ENCODE assay signal across 1 cellular context in genomic region chr11:61581030-61581928, GRCh38.
TF ChIP-seq lines count a peak whose summit lies in the region.

A gene with protein sequence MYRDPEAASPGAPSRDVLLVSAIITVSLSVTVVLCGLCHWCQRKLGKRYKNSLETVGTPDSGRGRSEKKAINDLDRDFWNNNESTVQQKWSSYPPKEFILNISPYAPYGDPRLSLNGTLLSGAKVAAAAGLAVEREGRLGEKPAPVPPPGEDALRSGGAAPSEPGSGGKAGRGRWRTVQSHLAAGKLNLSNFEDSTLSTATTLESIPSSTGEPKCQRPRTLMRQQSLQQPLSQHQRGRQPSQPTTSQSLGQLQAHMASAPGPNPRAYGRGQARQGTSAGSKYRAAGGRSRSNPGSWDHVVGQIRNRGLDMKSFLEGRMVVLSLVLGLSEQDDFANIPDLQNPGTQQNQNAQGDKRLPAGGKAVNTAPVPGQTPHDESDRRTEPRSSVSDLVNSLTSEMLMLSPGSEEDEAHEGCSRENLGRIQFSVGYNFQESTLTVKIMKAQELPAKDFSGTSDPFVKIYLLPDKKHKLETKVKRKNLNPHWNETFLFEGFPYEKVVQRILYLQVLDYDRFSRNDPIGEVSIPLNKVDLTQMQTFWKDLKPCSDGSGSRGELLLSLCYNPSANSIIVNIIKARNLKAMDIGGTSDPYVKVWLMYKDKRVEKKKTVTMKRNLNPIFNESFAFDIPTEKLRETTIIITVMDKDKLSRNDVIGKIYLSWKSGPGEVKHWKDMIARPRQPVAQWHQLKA (minus strand): TSS chr11:61581076. CDS start chr11:61580820, 256 bp downstream.

TF ChIP-seq in GM12878, 131 proteins besides CTCF, POLR2A, EP300 and RAD21 (continued from another document):
- TF ChIP-seq E2F8 (IDR thresholded peaks at IDR 0.05; ENCODE audit: low read depth, partially characterized antibody) (no peak), DPF2 (IDR thresholded peaks at IDR 0.05) (peak; percentile 63; the same call in 1 of the 2 replicates), NBN (IDR thresholded peaks at IDR 0.05) (peak; percentile 51; the same call in 1 of the 2 replicates), HSF1 (IDR thresholded peaks at IDR 0.05; ENCODE audit: low read depth, low read length) (peak; percentile 49; the same call in 1 of the 2 replicates), ZNF592 (IDR thresholded peaks at IDR 0.05) (0 out of 2 replicates have a peak, but pooled peaks have one; percentile 12), BACH1 (IDR thresholded peaks at IDR 0.05; ENCODE audit: borderline replicate concordance) (peak; percentile 71), EED (IDR thresholded peaks at IDR 0.05; ENCODE audit: low read depth) (0 out of 2 replicates have a peak, but pooled peaks have one; percentile 22), BHLHE40 (IDR thresholded peaks at IDR 0.05; ENCODE audit: borderline replicate concordance in 1 of 2, low read depth in 2 of 2, low read length in 1 of 2) (peak in 1 of 2 experiments; percentile 55; a peak in 2 of 4 replicates), LARP7 (IDR thresholded peaks at IDR 0.05) (peak; percentile 98)
